8 cellular contexts compared by ENCODE assay signal in the genomic region with DNA sequence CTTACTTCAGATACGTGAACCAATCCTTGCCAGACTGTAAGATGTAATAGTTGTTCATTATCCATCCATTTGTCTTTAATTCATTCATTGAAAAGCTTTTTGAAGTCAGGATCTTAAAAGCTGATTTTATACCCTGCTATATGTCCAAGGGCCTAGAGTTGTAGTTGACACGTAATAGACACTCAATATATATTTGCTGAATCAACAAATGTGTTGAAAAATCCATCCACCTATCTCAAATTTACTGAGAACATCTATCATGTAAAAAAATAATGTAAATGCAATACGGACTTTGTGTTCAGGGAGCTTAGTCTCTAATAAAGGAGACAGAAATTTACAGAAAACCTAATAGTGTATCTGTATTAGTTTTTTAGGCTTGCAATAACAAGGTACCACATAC.
"Had no signal": no experiment of that assay in that cellular context is flagged by ENCODE, and none has a peak within 500 bp of the region (broad histone marks: within the 10 kb centered on the region; RNA-seq: fewer than 3 reads in every experiment).

No MANE protein-coding gene starts in this region.

- H2AFZ ChIP-seq: GM23248 had no signal

- H3K36me3 ChIP-seq: HAP-1 had no signal

- H3K4me1 ChIP-seq: HAP-1 had no signal

- H3K9ac ChIP-seq: GM23248 had no signal

- ATAC-seq: HCT116 had no signal

- H3K9me3 ChIP-seq: HAP-1 had no signal

- H3K27ac ChIP-seq: GM23248, HL-60 had no signal

- DNase-seq: GM23248, GOT3, H7, HFFc6, KG1 had no signal

- H3K4me3 ChIP-seq: GM23248, HAP-1 had no signal
